In the genomic region with DNA sequence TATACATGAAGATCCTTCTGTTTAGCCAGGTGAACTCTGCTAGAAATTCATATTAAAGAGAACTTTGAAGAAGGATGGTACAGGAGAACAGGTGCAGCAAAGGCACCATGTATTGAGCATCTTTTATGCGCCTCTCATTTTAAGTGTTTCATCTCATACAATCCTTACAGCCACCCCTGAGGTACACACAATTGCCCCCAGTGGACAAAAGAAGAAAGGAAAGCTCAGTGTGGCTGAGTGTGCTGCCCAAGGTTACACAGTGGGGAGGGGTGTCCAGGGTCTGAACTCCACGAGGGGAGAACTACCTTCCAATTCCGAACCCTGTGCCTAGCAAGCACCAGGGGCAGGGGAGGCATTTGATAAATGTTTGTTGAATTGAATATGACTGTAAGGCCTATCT, we compare ENCODE assay signal across 11 cellular contexts.
A peak's percentile ranks its signal among the peaks of the same experiment; 100 is the strongest.
DNase-seq lines count a peak whose midpoint lies in the region; ATAC-seq and TF ChIP-seq lines count a peak whose summit lies in the region.
"Had no signal": no experiment of that assay in that cellular context is flagged by ENCODE, and none has a peak within 500 bp of the region (broad histone marks: within the 10 kb centered on the region; RNA-seq: fewer than 3 reads in every experiment).

No MANE protein-coding gene starts in this region.

- CTCF ChIA-PET in Calu3 (lab: Charles Lee), result interaction anchor here (0.6 to 2.0 kb wide), 11 partner anchors 9 to 416 kb away, joined by 3 to 6 read pairs (median 4); no protein-coding TSS in a partner anchor

- intact Hi-C loops in Calu3 (cut with micrococcal nuclease; ENCODE audit: unreplicated experiment), result loop anchor here (5.0 kb wide), 1 partner anchor 173 kb away; no protein-coding TSS in a partner anchor

- no peak overlapping the region for H3K4me3 Mint-ChIP-seq in Calu3 (ENCODE audit: low read depth, unreplicated experiment)
- H3K4me3 Mint-ChIP-seq: CD4-positive, alpha-beta T cell had no signal

- TF ChIP-seq POLR2A in erythroblast (IDR thresholded peaks at IDR 0.05; ENCODE audit: low read length), result no peak

- H3K27me3 Mint-ChIP-seq in Calu3 (ENCODE audit: unreplicated experiment), result no peaks in the 10 kb centered on the region

- H3K36me3 Mint-ChIP-seq in Calu3 (ENCODE audit: insufficient read depth, unreplicated experiment), result no peaks in the 10 kb centered on the region
- no peaks in the 10 kb centered on the region for H3K36me3 Mint-ChIP-seq in activated naive CD4-positive, alpha-beta T cell treated with anti-CD3 and anti-CD28 coated beads, Interleukin-2, amount 50 U/mL, for 72 hours

- H3K9me3 Mint-ChIP-seq in Calu3 (ENCODE audit: low read depth, unreplicated experiment), result no peaks in the 10 kb centered on the region
- H3K9me3 Mint-ChIP-seq in activated naive CD4-positive, alpha-beta T cell treated with anti-CD3 and anti-CD28 coated beads, Interleukin-2, amount 50 U/mL, for 72 hours, result no peaks in the 10 kb centered on the region
- H3K9me3 Mint-ChIP-seq: CD4-positive, alpha-beta T cell had no signal

- ATAC-seq in GM19397 (IDR thresholded peaks at IDR 0.05; ENCODE audit: unreplicated experiment), result peak; percentile 57
- ATAC-seq in GM21381 (IDR thresholded peaks at IDR 0.05; ENCODE audit: unreplicated experiment), result no peak
- no peak for ATAC-seq in activated naive CD4-positive, alpha-beta T cell treated with anti-CD3 and anti-CD28 coated beads, Interleukin-2, amount 50 U/mL, for 72 hours

- H3K27ac Mint-ChIP-seq in Calu3 (ENCODE audit: unreplicated experiment), result no peak overlapping the region
- H3K27ac Mint-ChIP-seq in activated naive CD4-positive, alpha-beta T cell treated with anti-CD3 and anti-CD28 coated beads, Interleukin-2, amount 50 U/mL, for 72 hours, result no peak overlapping the region
- H3K27ac Mint-ChIP-seq: CD4-positive, alpha-beta T cell had no signal

- TF ChIP-seq CTCF in Calu3 (IDR thresholded peaks at IDR 0.05; ENCODE audit: unreplicated experiment) (peak; percentile 65), fibroblast of pulmonary artery (IDR thresholded peaks at IDR 0.05; ENCODE audit: low read length, missing control alignments) (peak; percentile 29)

- no TSS peak for BruUV-seq in Calu3 (replicated peaks; lab: Mats Ljungman, UMichigan)

- DNase-seq in Calu3 (peak; percentile 16), NAMALWA (ENCODE audit: low spot score) (peak; percentile 37), fibroblast of pulmonary artery (ENCODE audit: low read depth) (no peak), NCI-H2107 treated with DMSO at 0.1 percent for 48 hours (lab: John Stamatoyannopoulos, UW; ENCODE audit: unreplicated experiment) (no peak), erythroblast (lab: John Stamatoyannopoulos, UW) (no peak)
- no peak for DNase-seq in activated naive CD4-positive, alpha-beta T cell treated with anti-CD3 and anti-CD28 coated beads, Interleukin-2, amount 50 U/mL, for 72 hours (ENCODE audit: low spot score in 2 of 2)
- DNase-seq: CD4-positive, alpha-beta T cell had no signal

- H3K4me1 Mint-ChIP-seq in Calu3 (ENCODE audit: low read depth, unreplicated experiment), result peaks cover 25% of the 10 kb centered on the region

- no peak overlapping the region for H3K4me3 ChIP-seq in fibroblast of pulmonary artery (replicated peaks; ENCODE audit: low read depth, low read length)
- H3K4me3 ChIP-seq: coronary artery, smooth muscle cell had no signal

Comparison
In these comparisons a context has a peak if more than half of its experiments do, and no peak if none do; other contexts are left out.
1. DNase-seq: peak in Calu3 (single experiment) and NAMALWA (single experiment); none in fibroblast of pulmonary artery (single experiment), NCI-H2107 treated with DMSO at 0.1 percent for 48 hours (single experiment), erythroblast (0 of 2) and activated naive CD4-positive, alpha-beta T cell treated with anti-CD3 and anti-CD28 coated beads, Interleukin-2, amount 50 U/mL, for 72 hours (0 of 2).